Comparison of ENCODE assay signal across 15 cellular contexts in genomic region chr3:78832785-78833204, GRCh38.
DNase-seq lines count a peak whose midpoint lies in the region; ATAC-seq and TF ChIP-seq lines count a peak whose summit lies in the region.
"Had no signal": no experiment of that assay in that cellular context is flagged by ENCODE, and none has a peak within 500 bp of the region (broad histone marks: within the 10 kb centered on the region; RNA-seq: fewer than 3 reads in every experiment).

No MANE protein-coding gene starts in this region.

- H3K9ac ChIP-seq in liver (ENCODE audit: low read depth in 1 of 2, low read length in 2 of 2), result no peak overlapping the region

- H3K27me3 Mint-ChIP-seq in CD8-positive, alpha-beta memory T cell, result no peaks in the 10 kb centered on the region

- no peak for ATAC-seq in GM21717 (IDR thresholded peaks at IDR 0.05; ENCODE audit: unreplicated experiment)
- ATAC-seq: CD8-positive, alpha-beta T cell; GM12878; GM23338 had no signal

- TF ChIP-seq CTCF in liver (IDR thresholded peaks at IDR 0.05; ENCODE audit: low read depth, low read length, missing input control), result no peak

- POLR2A ChIA-PET in CD8-positive, alpha-beta memory T cell (lab: Charles Lee), result no interaction called here

- peak in 1 of 2 donors; percentile 21 for TF ChIP-seq RAD21 in liver (IDR thresholded peaks at IDR 0.05)

- no peak overlapping the region for H3K4me3 ChIP-seq in liver (ENCODE audit: low read depth in 1 of 3, low read length in 3 of 3)
- H3K4me3 ChIP-seq in CD8-positive, alpha-beta memory T cell (ENCODE audit: low read length), result no peak overlapping the region
- H3K4me3 ChIP-seq: GM12878, GM23338 had no signal

- no peaks in the 10 kb centered on the region for H3K36me3 ChIP-seq in liver (ENCODE audit: control insufficient read depth in 4 of 4, insufficient read depth in 3 of 4, low read depth in 1 of 4, low read length in 3 of 4)
- H3K36me3 ChIP-seq in CD8-positive, alpha-beta memory T cell (ENCODE audit: insufficient read depth, low read length), result no peaks in the 10 kb centered on the region

- DNase-seq in H4 (ENCODE audit: low spot score) (peak; percentile 3), NCI-H146 (lab: John Stamatoyannopoulos, UW) (peak; percentile 84), SW480 (ENCODE audit: low spot score) (peak; percentile 64), COR-L47 (lab: John Stamatoyannopoulos, UW) (no peak)
- DNase-seq in activated T-cell treated with anti-CD3 and anti-CD28 coated beads, Interleukin-2, amount 50 U/mL, for 1 hour, result no peak
- no peak for DNase-seq in CD8-positive, alpha-beta memory T cell
- DNase-seq: Calu3; CD8-positive, alpha-beta T cell; DMS 273 treated with DMSO at 0.1 percent for 48 hours; H9 had no signal

- no peaks in the 10 kb centered on the region for H3K9me3 ChIP-seq in liver (ENCODE audit: control insufficient read depth in 4 of 4, low read length in 3 of 4)
- H3K9me3 ChIP-seq in CD8-positive, alpha-beta memory T cell (ENCODE audit: low read length), result no peaks in the 10 kb centered on the region

- no peaks in the 10 kb centered on the region for H3K36me3 Mint-ChIP-seq in CD8-positive, alpha-beta memory T cell
- H3K36me3 Mint-ChIP-seq: CD14-positive monocyte; CD8-positive, alpha-beta T cell had no signal

- H3K4me1 Mint-ChIP-seq in CD8-positive, alpha-beta memory T cell, result no peaks in the 10 kb centered on the region
- H3K4me1 Mint-ChIP-seq: CD14-positive monocyte, GM23338, H9 had no signal

- H3K27me3 ChIP-seq in liver (ENCODE audit: control insufficient read depth in 4 of 4, insufficient read depth in 4 of 4, low read length in 3 of 4), result no peaks in the 10 kb centered on the region
- no peaks in the 10 kb centered on the region for H3K27me3 ChIP-seq in CD8-positive, alpha-beta memory T cell (ENCODE audit: insufficient read depth, low read length, poor library complexity, severe bottlenecking)

- WGBS in liver, result 41% methylated on average over 5 of the region's 5 CpGs

- H3K4me1 ChIP-seq in liver (ENCODE audit: control insufficient read depth in 4 of 4, insufficient read depth in 4 of 4, low read length in 3 of 4), result no peaks in the 10 kb centered on the region
- H3K4me1 ChIP-seq in CD8-positive, alpha-beta memory T cell (ENCODE audit: insufficient read depth, low read length), result no peaks in the 10 kb centered on the region

- CTCF ChIA-PET in CD8-positive, alpha-beta memory T cell (lab: Charles Lee), result no interaction called here

- no peak overlapping the region for H3K27ac ChIP-seq in liver (ENCODE audit: low read depth in 1 of 2, low read length in 2 of 2)
- H3K27ac ChIP-seq in CD8-positive, alpha-beta memory T cell (ENCODE audit: low read depth, low read length), result no peak overlapping the region

- H3K4me3 Mint-ChIP-seq in CD8-positive, alpha-beta memory T cell, result no peak overlapping the region
- H3K4me3 Mint-ChIP-seq: CD14-positive monocyte; CD8-positive, alpha-beta T cell; GM23338; H9 had no signal

- peaks cover 0 to 10% (median 5%) of the 10 kb centered on the region in 5 donors for H3K9me3 Mint-ChIP-seq in CD8-positive, alpha-beta memory T cell
- H3K9me3 Mint-ChIP-seq: GM23338, H9 had no signal

- no peak overlapping the region for H3K27ac Mint-ChIP-seq in CD8-positive, alpha-beta memory T cell
- H3K27ac Mint-ChIP-seq: CD14-positive monocyte; CD8-positive, alpha-beta T cell; GM23338; H9 had no signal

TF ChIP-seq in liver, 16 proteins besides CTCF, POLR2A, EP300 and RAD21:
- peak; percentile 38 for TF ChIP-seq YY1 (IDR thresholded peaks at IDR 0.05)
- TF ChIP-seq TAF1 (conservative IDR thresholded peaks at IDR 0.05), result no peak
- peak; percentile 74 for TF ChIP-seq SP1 (IDR thresholded peaks at IDR 0.05)
- TF ChIP-seq NR2F2 (IDR thresholded peaks at IDR 0.05), result no peak
- TF ChIP-seq HNF4A (conservative IDR thresholded peaks at IDR 0.05), result peak; percentile 68 to 80
- no peak for TF ChIP-seq ZBTB33 (IDR thresholded peaks at IDR 0.05)
- TF ChIP-seq FOXA1 (IDR thresholded peaks at IDR 0.05), result no peak
- TF ChIP-seq HNF4G (IDR thresholded peaks at IDR 0.05), result peak; percentile 23
- TF ChIP-seq FOXA2 (IDR thresholded peaks at IDR 0.05), result no peak
- TF ChIP-seq MAX (IDR thresholded peaks at IDR 0.05), result no peak
- TF ChIP-seq ATF3 (IDR thresholded peaks at IDR 0.05), result no peak
- TF ChIP-seq JUND (IDR thresholded peaks at IDR 0.05), result no peak
- no peak for TF ChIP-seq GABPA (IDR thresholded peaks at IDR 0.05 in 1 of 2, conservative IDR thresholded peaks at IDR 0.05 in 1 of 2)
- peak in 1 of 2 donors; percentile 45 for TF ChIP-seq RXRA (IDR thresholded peaks at IDR 0.05)
- no peak for TF ChIP-seq EGR1 (IDR thresholded peaks at IDR 0.05; ENCODE audit: low read depth in 2 of 2)
- TF ChIP-seq REST (IDR thresholded peaks at IDR 0.05), result no peak

Comparison
In these comparisons a context has a peak if more than half of its experiments do, and no peak if none do; other contexts are left out.
1. DNase-seq: peak in H4 (single experiment), NCI-H146 (single experiment) and SW480 (single experiment); none in activated T-cell treated with anti-CD3 and anti-CD28 coated beads, Interleukin-2, amount 50 U/mL, for 1 hour (single experiment), COR-L47 (single experiment) and CD8-positive, alpha-beta memory T cell (0 of 5).